38 cellular contexts compared by ENCODE assay signal in genomic region chr4:169567916-169568315, GRCh38.
"Had no signal": no experiment of that assay in that cellular context is flagged by ENCODE, and none has a peak within 500 bp of the region (broad histone marks: within the 10 kb centered on the region; RNA-seq: fewer than 3 reads in every experiment).

No MANE protein-coding gene starts in this region.

- H3K27me3 Mint-ChIP-seq: activated B cell treated with CpG ODN at 0.5 μM for 24 hours; activated CD4-positive, alpha-beta memory T cell treated with anti-CD3 and anti-CD28 coated beads, Interleukin-2, amount 10 ng/mL, durations not matched to agents 7 days and 5 days; activated CD8-positive, alpha-beta memory T cell treated with anti-CD3 and anti-CD28 coated beads, Interleukin-2, amount 10 ng/mL, durations not matched to agents 7 days and 5 days; activated naive CD4-positive, alpha-beta T cell treated with anti-CD3 and anti-CD28 coated beads, Interleukin-2, amount 50 U/mL, for 24 hours; activated naive CD8-positive, alpha-beta T cell treated with anti-CD3 and anti-CD28 coated beads, Interleukin-2, amount 10 ng/mL, durations not matched to agents 7 days and 5 days had no signal

- H3K4me3 ChIP-seq: ascending aorta, body of pancreas, breast epithelium, Peyer's patch, SJSA1 had no signal

- H3K9me3 Mint-ChIP-seq: activated B cell treated with CpG ODN at 0.5 μM for 24 hours; activated CD4-positive, alpha-beta memory T cell treated with anti-CD3 and anti-CD28 coated beads, Interleukin-2, amount 10 ng/mL, durations not matched to agents 7 days and 5 days; activated naive CD4-positive, alpha-beta T cell treated with anti-CD3 and anti-CD28 coated beads, Interleukin-2, amount 50 U/mL, for 24 hours; activated naive CD8-positive, alpha-beta T cell treated with anti-CD3 and anti-CD28 coated beads, Interleukin-2, amount 10 ng/mL, durations not matched to agents 7 days and 5 days; activated T-helper 2 cell treated with anti-CD3 and anti-CD28 coated beads, Interferon-gamma antibody, Interleukin-2, Interleukin-4, amounts not matched to agents 10 μg/mL and 5 μg/mL and 100 μg/mL, durations not matched to agents 14 hours and 24 hours and 36 hours had no signal

- DNase-seq: activated B cell treated with CpG ODN at 0.5 μM for 24 hours; activated CD4-positive, alpha-beta memory T cell treated with anti-CD3 and anti-CD28 coated beads, Interleukin-2, amount 10 ng/mL, durations not matched to agents 7 days and 5 days; activated CD4-positive, alpha-beta T cell treated with anti-CD3 and anti-CD28 coated beads for 4 hours; activated CD4-positive, CD25-positive, alpha-beta regulatory T cell treated with anti-CD3 and anti-CD28 coated beads, Interleukin-2, amount 50 U/mL, for 72 hours; activated CD8-positive, alpha-beta memory T cell treated with anti-CD3 and anti-CD28 coated beads for 24 hours; activated CD8-positive, alpha-beta memory T cell treated with anti-CD3 and anti-CD28 coated beads, Interleukin-2, amount 10 ng/mL, durations not matched to agents 7 days and 5 days; activated CD8-positive, alpha-beta memory T cell treated with anti-CD3 and anti-CD28 coated beads, Interleukin-2, amount 50 U/mL, for 48 hours; activated gamma-delta T cell; activated naive CD4-positive, alpha-beta T cell treated with Interleukin-2 at 50 U/mL for 16 hours; activated naive CD8-positive, alpha-beta T cell treated with anti-CD3 and anti-CD28 coated beads, Interleukin-2, amount 10 ng/mL, durations not matched to agents 7 days and 5 days; amygdala; body of pancreas; caudate nucleus; cerebellar nuclear complex; Karpas-422; KBM-7; MV-4-11; NCI-H1092; NCI-H1436 treated with DMSO at 0.1 percent for 48 hours; NCI-H1694 treated with DMSO at 0.1 percent for 48 hours; NCI-H2029; NCI-H345; NCI-H524 treated with DMSO at 0.1 percent for 48 hours; NK-92 treated with Interleukin-12 subunit alpha and Interleukin-12 subunit beta, amount 100 ng/mL, for 24 hours; PC-3; Peyer's patch; RPMI8226; SHP77 treated with DMSO at 0.1 percent for 48 hours; SW 1271; T-helper 1 cell; T-helper 2 cell; T-helper 9 cell had no signal

- H3K27ac Mint-ChIP-seq: activated B cell treated with CpG ODN at 0.5 μM for 24 hours; activated CD4-positive, alpha-beta memory T cell treated with anti-CD3 and anti-CD28 coated beads, Interleukin-2, amount 10 ng/mL, durations not matched to agents 7 days and 5 days; activated CD8-positive, alpha-beta memory T cell treated with anti-CD3 and anti-CD28 coated beads, Interleukin-2, amount 10 ng/mL, durations not matched to agents 7 days and 5 days; activated naive CD4-positive, alpha-beta T cell treated with anti-CD3 and anti-CD28 coated beads, Interleukin-2, amount 50 U/mL, for 24 hours; activated naive CD8-positive, alpha-beta T cell treated with anti-CD3 and anti-CD28 coated beads, Interleukin-2, amount 10 ng/mL, durations not matched to agents 7 days and 5 days; activated T-helper 2 cell treated with anti-CD3 and anti-CD28 coated beads, Interferon-gamma antibody, Interleukin-2, Interleukin-4, amounts not matched to agents 10 μg/mL and 5 μg/mL and 100 μg/mL, durations not matched to agents 14 hours and 24 hours and 36 hours had no signal

- H3K4me3 Mint-ChIP-seq: activated B cell treated with CpG ODN at 0.5 μM for 24 hours; activated CD4-positive, alpha-beta memory T cell treated with anti-CD3 and anti-CD28 coated beads, Interleukin-2, amount 10 ng/mL, durations not matched to agents 7 days and 5 days; activated CD8-positive, alpha-beta memory T cell treated with anti-CD3 and anti-CD28 coated beads, Interleukin-2, amount 10 ng/mL, durations not matched to agents 7 days and 5 days; activated naive CD4-positive, alpha-beta T cell treated with anti-CD3 and anti-CD28 coated beads, Interleukin-2, amount 50 U/mL, for 24 hours; activated naive CD8-positive, alpha-beta T cell treated with anti-CD3 and anti-CD28 coated beads, Interleukin-2, amount 10 ng/mL, durations not matched to agents 7 days and 5 days had no signal

- H3K36me3 ChIP-seq: breast epithelium, Peyer's patch, SJSA1 had no signal

- ATAC-seq: activated CD8-positive, alpha-beta memory T cell treated with anti-CD3 and anti-CD28 coated beads, Interleukin-2, amount 10 ng/mL, durations not matched to agents 7 days and 5 days; body of pancreas; PC-3 had no signal

- H3K9me3 ChIP-seq: ascending aorta, body of pancreas, breast epithelium, Peyer's patch, SJSA1 had no signal

- H3K27me3 ChIP-seq: ascending aorta, body of pancreas, breast epithelium, Peyer's patch, SJSA1 had no signal

- H3K4me1 ChIP-seq: ascending aorta, body of pancreas, breast epithelium, Peyer's patch, SJSA1 had no signal

- H3K27ac ChIP-seq: ascending aorta, body of pancreas, breast epithelium, Peyer's patch, SJSA1, VCaP had no signal

- H3K4me1 Mint-ChIP-seq: activated CD8-positive, alpha-beta memory T cell treated with anti-CD3 and anti-CD28 coated beads, Interleukin-2, amount 10 ng/mL, durations not matched to agents 7 days and 5 days had no signal
